8 cellular contexts compared by ENCODE assay signal in the genomic region with DNA sequence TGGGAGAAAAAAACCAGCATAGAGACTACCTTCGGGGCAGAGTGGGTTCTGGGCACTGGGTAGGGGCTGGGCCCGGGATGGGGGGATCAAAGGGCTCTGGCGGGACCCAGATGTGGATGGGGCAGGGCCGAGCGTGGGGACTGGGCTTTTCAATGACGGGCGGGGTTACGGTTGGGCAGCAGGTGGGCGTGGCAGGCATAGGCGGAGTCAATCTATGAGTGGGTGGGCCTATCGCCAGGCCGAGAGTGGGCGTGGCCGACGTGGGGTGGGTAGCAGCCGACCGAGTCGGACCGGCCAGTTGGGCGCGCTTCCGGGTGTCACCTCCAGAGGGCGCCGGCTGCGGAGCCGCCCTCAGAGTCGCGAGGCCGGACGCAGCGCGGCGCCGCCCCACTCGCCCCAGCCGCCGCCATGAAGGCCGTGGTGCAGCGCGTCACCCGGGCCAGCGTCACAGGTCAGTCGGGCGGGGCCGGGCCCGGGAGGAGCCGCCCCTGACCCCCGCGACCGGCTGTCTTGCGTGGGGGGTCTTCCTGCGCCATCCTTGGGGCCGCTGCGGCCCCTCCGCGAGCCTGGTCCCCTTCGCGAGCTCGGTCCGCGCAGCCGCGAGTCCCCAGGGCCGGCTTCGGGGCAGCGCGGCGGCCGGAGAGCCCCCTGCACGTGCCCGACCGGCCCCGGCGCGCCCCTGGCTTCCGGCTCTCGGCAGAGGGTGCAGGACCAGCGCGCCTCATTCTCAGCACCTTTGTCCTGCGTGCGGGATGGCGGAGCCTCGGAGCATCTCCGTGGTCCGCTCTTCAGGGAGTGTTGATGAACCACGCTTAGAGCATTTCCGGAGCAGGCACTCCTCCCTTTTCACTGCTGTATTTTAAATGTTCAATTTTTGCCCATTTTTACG. TPM values are rescaled to one million over a fixed set of nuclear protein-coding genes. Genes with fewer than 3 reads are reported as not detected.
A peak's percentile ranks its signal among the peaks of the same experiment; 100 is the strongest.
DNase-seq lines count a peak whose midpoint lies in the region; ATAC-seq and TF ChIP-seq lines count a peak whose summit lies in the region.

A gene with protein sequence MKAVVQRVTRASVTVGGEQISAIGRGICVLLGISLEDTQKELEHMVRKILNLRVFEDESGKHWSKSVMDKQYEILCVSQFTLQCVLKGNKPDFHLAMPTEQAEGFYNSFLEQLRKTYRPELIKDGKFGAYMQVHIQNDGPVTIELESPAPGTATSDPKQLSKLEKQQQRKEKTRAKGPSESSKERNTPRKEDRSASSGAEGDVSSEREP (plus strand): TSS at position 390 of the 889 bp plus-strand sequence. CDS start 19 bp downstream, at position 409.

- intact Hi-C loops in transverse colon (cut with DNase I; ENCODE audit: low total_unique reads), result no loop called here

- no peak for TF ChIP-seq EP300 in transverse colon (IDR thresholded peaks at IDR 0.05; ENCODE audit: low read depth)

- peak within 1 kb of the TSS; percentile 77 for H3K27ac Mint-ChIP-seq in activated naive CD8-positive, alpha-beta T cell treated with anti-CD3 and anti-CD28 coated beads, Interleukin-2, amount 50 U/mL, for 24 hours

- no peaks in the 10 kb centered on the region for H3K9me3 Mint-ChIP-seq in activated naive CD8-positive, alpha-beta T cell treated with anti-CD3 and anti-CD28 coated beads, Interleukin-2, amount 50 U/mL, for 24 hours

- H3K4me1 Mint-ChIP-seq in activated naive CD8-positive, alpha-beta T cell treated with anti-CD3 and anti-CD28 coated beads, Interleukin-2, amount 50 U/mL, for 24 hours, result peaks cover 23% of the 10 kb centered on the region

- peak; percentile 83 for TF ChIP-seq CTCF in GM12875 (IDR thresholded peaks at IDR 0.05; ENCODE audit: borderline replicate concordance, insufficient read depth, low read depth, low read length)
- peak; percentile 59 for TF ChIP-seq CTCF in cardiac muscle cell (IDR thresholded peaks at IDR 0.05; ENCODE audit: low read depth, low read length)
- peak; percentile 28 to 74 (median 64) for TF ChIP-seq CTCF in transverse colon (IDR thresholded peaks at IDR 0.05)

- in situ Hi-C loops in transverse colon (cut with MboI; ENCODE audit: low pct_ligation_motif_present in 1 of 4, low pct_unique_long_range_greater_than_20kb in 1 of 4, low sequenced_read_pairs in 3 of 4), result no loop called here

- H3K9me3 ChIP-seq in cardiac muscle cell (ENCODE audit: low read depth) (no peaks in the 10 kb centered on the region), transverse colon (no peaks in the 10 kb centered on the region)

- H3K36me3 Mint-ChIP-seq in activated naive CD8-positive, alpha-beta T cell treated with anti-CD3 and anti-CD28 coated beads, Interleukin-2, amount 50 U/mL, for 24 hours (ENCODE audit: low read depth), result no peaks in the 10 kb centered on the region

- 0 to 1% methylated on average over 5 to 52 of the region's 88 CpGs for whole genome bisulfite sequencing in transverse colon (ENCODE audit: low coverage in 1 of 2), 2 donors

- H3K4me3 Mint-ChIP-seq in activated naive CD8-positive, alpha-beta T cell treated with anti-CD3 and anti-CD28 coated beads, Interleukin-2, amount 50 U/mL, for 24 hours, result peak within 1 kb of the TSS; percentile 90

- DNase-seq in NCI-H1105 treated with DMSO at 0.1 percent for 48 hours (lab: John Stamatoyannopoulos, UW) (peak; percentile 72), SW480 (ENCODE audit: low spot score) (peak; percentile 83), cardiac muscle cell (ENCODE audit: low read depth in 1 of 2, low spot score in 1 of 2) (peak; percentile 91 to 92), pons (ENCODE audit: low spot score) (peak; percentile 89), transverse colon (peak; percentile 95)
- peak; percentile 96 for DNase-seq in activated naive CD8-positive, alpha-beta T cell treated with anti-CD3 and anti-CD28 coated beads, Interleukin-2, amount 50 U/mL, for 24 hours

- no peak for TF ChIP-seq POLR2A in transverse colon (IDR thresholded peaks at IDR 0.05)

- no peaks in the 10 kb centered on the region for H3K4me1 ChIP-seq in cardiac muscle cell (ENCODE audit: low read depth)
- peaks cover 0 to 14% (median 3%) of the 10 kb centered on the region in 4 donors for H3K4me1 ChIP-seq in transverse colon

- H3K4me3 ChIP-seq in GM12875 (ENCODE audit: low read depth, low read length), result peak within 1 kb of the TSS; percentile 71
- H3K4me3 ChIP-seq in cardiac muscle cell, result peak within 1 kb of the TSS; percentile 93
- H3K4me3 ChIP-seq in transverse colon, result peak within 1 kb of the TSS; percentile 72 to 95 (median 78)

- H3K27me3 ChIP-seq in cardiac muscle cell, result no peaks in the 10 kb centered on the region
- H3K27me3 ChIP-seq in transverse colon, result no peaks in the 10 kb centered on the region

- H3K36me3 ChIP-seq in cardiac muscle cell, result no peaks in the 10 kb centered on the region
- no peaks in the 10 kb centered on the region for H3K36me3 ChIP-seq in transverse colon

- ATAC-seq in HG02678 (IDR thresholded peaks at IDR 0.05; ENCODE audit: unreplicated experiment), result peak; percentile 87
- peak; percentile 87 for ATAC-seq in activated naive CD8-positive, alpha-beta T cell treated with anti-CD3 and anti-CD28 coated beads, Interleukin-2, amount 50 U/mL, for 24 hours

- no peak within 1 kb of the TSS for H3K27ac ChIP-seq in cardiac muscle cell
- H3K27ac ChIP-seq in transverse colon, result peak within 1 kb of the TSS; percentile 79 to 87 (median 82)

- peaks cover 4% of the 10 kb centered on the region for H3K27me3 Mint-ChIP-seq in activated naive CD8-positive, alpha-beta T cell treated with anti-CD3 and anti-CD28 coated beads, Interleukin-2, amount 50 U/mL, for 24 hours

RNA-seq across cellular contexts. Expression of the gene that starts here (rescaled TPM):
- total RNA-seq in cardiac muscle cell (62.8 and 66.4 TPM in 2 replicates), transverse colon (10 to 100 TPM in 2 of 4 donors, 1 to 10 TPM in 2; 3.7 to 17.6 (median 9.8) TPM)
- 59.6 and 71.6 TPM in 2 replicates for polyA plus RNA-seq in cardiac muscle cell
